8 cellular contexts compared by ENCODE assay signal in genomic region chr3:181943285-181943684, GRCh38.
"Had no signal": no experiment of that assay in that cellular context is flagged by ENCODE, and none has a peak within 500 bp of the region (broad histone marks: within the 10 kb centered on the region; RNA-seq: fewer than 3 reads in every experiment).

No MANE protein-coding gene starts in this region.

- H3K4me1 ChIP-seq: foreskin keratinocyte had no signal

- H3K27ac ChIP-seq: foreskin keratinocyte, ovary had no signal

- H3K9me3 ChIP-seq: ovary had no signal

- H3K27me3 ChIP-seq: dorsolateral prefrontal cortex, foreskin keratinocyte, ovary had no signal

- DNase-seq: activated CD4-positive, alpha-beta T cell treated with anti-CD3 and anti-CD28 coated beads for 48 hours; activated CD8-positive, alpha-beta memory T cell treated with anti-CD3 and anti-CD28 coated beads, Interleukin-2, amount 50 U/mL, for 48 hours; activated CD8-positive, alpha-beta T cell treated with anti-CD3 and anti-CD28 coated beads, Interleukin-2, amount 10 ng/mL, durations not matched to agents 7 days and 5 days; aorta; dorsolateral prefrontal cortex; foreskin keratinocyte; kidney; ovary had no signal

- H3K4me3 ChIP-seq: ovary had no signal

- H3K36me3 ChIP-seq: ovary had no signal

- H3K27ac Mint-ChIP-seq: activated CD8-positive, alpha-beta T cell treated with anti-CD3 and anti-CD28 coated beads, Interleukin-2, amount 10 ng/mL, durations not matched to agents 7 days and 5 days had no signal

- ATAC-seq: activated CD8-positive, alpha-beta T cell treated with anti-CD3 and anti-CD28 coated beads, Interleukin-2, amount 10 ng/mL, durations not matched to agents 7 days and 5 days; foreskin keratinocyte had no signal

- H3K4me3 Mint-ChIP-seq: activated CD8-positive, alpha-beta T cell treated with anti-CD3 and anti-CD28 coated beads, Interleukin-2, amount 10 ng/mL, durations not matched to agents 7 days and 5 days had no signal
